Comparison of ENCODE assay signal across 20 cellular contexts in the genomic region with DNA sequence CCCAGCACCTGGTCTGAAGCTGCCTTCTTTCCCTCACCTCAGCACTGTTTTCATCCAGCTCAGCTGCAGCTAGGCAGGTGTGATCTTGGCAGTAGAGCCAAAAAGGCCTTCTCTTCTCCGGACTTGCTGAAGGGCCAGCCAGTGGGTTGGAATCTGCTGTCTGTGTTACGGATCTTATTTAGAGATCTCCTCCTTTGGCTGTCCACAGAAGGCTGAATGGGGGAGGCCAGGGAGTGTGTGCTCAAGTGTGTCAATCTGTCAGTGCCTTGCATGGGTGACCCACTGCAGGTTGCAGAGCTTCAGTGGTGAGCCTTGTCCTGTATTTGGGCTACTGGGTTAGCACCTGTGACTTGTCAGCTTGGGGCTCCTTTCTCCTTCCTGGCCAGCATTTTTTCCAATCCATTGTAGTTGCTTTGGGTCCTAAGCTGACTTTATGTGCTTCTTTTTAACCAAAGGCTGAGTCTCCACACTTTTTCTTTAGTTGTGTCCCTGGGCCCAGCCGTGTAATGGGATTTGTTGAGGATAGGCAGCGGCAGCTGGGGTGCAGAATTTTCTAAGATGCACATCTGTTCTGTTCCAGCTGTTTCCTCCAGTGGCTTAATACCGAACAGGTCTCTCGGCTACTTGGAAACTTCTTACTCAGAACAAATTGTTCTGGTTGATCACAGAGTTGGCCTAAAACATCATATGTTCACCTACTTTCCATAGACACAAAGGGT.
"Had no signal": no experiment of that assay in that cellular context is flagged by ENCODE, and none has a peak within 500 bp of the region (broad histone marks: within the 10 kb centered on the region; RNA-seq: fewer than 3 reads in every experiment).

No MANE protein-coding gene starts in this region.

- H3K4me1 Mint-ChIP-seq: activated CD4-positive, alpha-beta T cell treated with anti-CD3 and anti-CD28 coated beads, Interleukin-2, amount 10 ng/mL, durations not matched to agents 24 days and 14 days had no signal

- ATAC-seq: activated T-cell treated with anti-CD3 and anti-CD28 coated beads, Interleukin-2, amount 50 U/mL, for 72 hours; esophagus mucosa; left lobe of liver; natural killer cell treated with Interleukin-12 subunit alpha and Interleukin-12 subunit beta and Interleukin-15 and Interleukin-18, amount 100 ng/mL, for 72 hours; right lobe of liver had no signal

- H3K4me3 ChIP-seq: colonic mucosa, prostate gland, right lobe of liver, spleen had no signal

- H3K36me3 Mint-ChIP-seq: natural killer cell treated with Interleukin-12 subunit alpha and Interleukin-12 subunit beta and Interleukin-15 and Interleukin-18, amount 100 ng/mL, for 72 hours had no signal

- H3K4me1 ChIP-seq: colonic mucosa had no signal

- H3K27ac ChIP-seq: colonic mucosa, prostate gland, right lobe of liver, spleen had no signal

- H3K36me3 ChIP-seq: colonic mucosa, prostate gland, right lobe of liver had no signal

- H3K9me3 ChIP-seq: colonic mucosa, prostate gland, right lobe of liver, spleen had no signal

- H3K27ac Mint-ChIP-seq: activated CD4-positive, alpha-beta T cell treated with anti-CD3 and anti-CD28 coated beads, Interleukin-2, amount 10 ng/mL, durations not matched to agents 24 days and 14 days; activated naive CD8-positive, alpha-beta T cell; natural killer cell treated with Interleukin-12 subunit alpha and Interleukin-12 subunit beta and Interleukin-15 and Interleukin-18, amount 100 ng/mL, for 72 hours had no signal

- H3K9me3 Mint-ChIP-seq: activated CD4-positive, alpha-beta T cell treated with anti-CD3 and anti-CD28 coated beads, Interleukin-2, amount 10 ng/mL, durations not matched to agents 24 days and 14 days; activated T-cell treated with anti-CD3 and anti-CD28 coated beads, Interleukin-2, amount 50 U/mL, for 72 hours; brain; natural killer cell treated with Interleukin-12 subunit alpha and Interleukin-12 subunit beta and Interleukin-15 and Interleukin-18, amount 100 ng/mL, for 72 hours had no signal

- H3K4me3 Mint-ChIP-seq: activated CD4-positive, alpha-beta T cell treated with anti-CD3 and anti-CD28 coated beads, Interleukin-2, amount 10 ng/mL, durations not matched to agents 24 days and 14 days; activated naive CD8-positive, alpha-beta T cell; activated T-cell treated with anti-CD3 and anti-CD28 coated beads, Interleukin-2, amount 50 U/mL, for 72 hours; brain; natural killer cell treated with Interleukin-12 subunit alpha and Interleukin-12 subunit beta and Interleukin-15 and Interleukin-18, amount 100 ng/mL, for 72 hours had no signal

- H3K27me3 ChIP-seq: colonic mucosa, right lobe of liver, spleen had no signal

- H3K27me3 Mint-ChIP-seq: activated CD4-positive, alpha-beta T cell treated with anti-CD3 and anti-CD28 coated beads, Interleukin-2, amount 10 ng/mL, durations not matched to agents 24 days and 14 days; activated naive CD8-positive, alpha-beta T cell; natural killer cell treated with Interleukin-12 subunit alpha and Interleukin-12 subunit beta and Interleukin-15 and Interleukin-18, amount 100 ng/mL, for 72 hours had no signal

- DNase-seq: activated CD4-positive, alpha-beta T cell treated with anti-CD3 and anti-CD28 coated beads, Interleukin-2, amount 10 ng/mL, durations not matched to agents 24 days and 14 days; activated CD4-positive, CD25-positive, alpha-beta regulatory T cell; activated CD8-positive, alpha-beta memory T cell treated with anti-CD3 and anti-CD28 coated beads, Interleukin-2, amount 50 U/mL, for 48 hours; activated gamma-delta T cell; activated T-cell treated with anti-CD3 and anti-CD28 coated beads, Interleukin-2, amount 50 U/mL, for 72 hours; amniotic stem cell; central memory CD4-positive, alpha-beta T cell; colonic mucosa; occipital lobe; right lobe of liver; spleen; stimulated activated CD4-positive, alpha-beta T cell treated with anti-CD3 and anti-CD28 coated beads, Interleukin-1b, Interleukin-23, amount 100 ng/mL, for 48 hours had no signal

- FAIRE-seq: TTC549, urothelium cell line had no signal
